12 cellular contexts compared by ENCODE assay signal in the genomic region with DNA sequence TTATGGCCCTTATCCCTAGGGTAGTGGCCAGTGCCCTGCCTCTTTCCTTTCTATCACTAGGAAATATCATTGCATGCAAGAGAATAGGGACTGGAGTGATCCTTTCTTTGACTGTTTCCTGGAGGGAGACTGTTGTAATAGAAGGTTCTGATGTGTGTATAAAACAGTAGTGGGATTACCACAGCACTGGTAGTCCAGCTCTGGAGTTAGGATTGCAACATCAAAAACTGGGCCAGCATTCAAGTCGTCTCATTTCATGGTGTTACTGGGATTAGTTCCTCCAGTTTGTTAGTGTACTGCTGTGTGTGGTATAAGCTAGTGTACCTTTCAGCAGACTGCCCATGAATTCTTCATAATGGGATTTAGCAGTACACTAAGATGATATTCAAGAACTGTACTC. TPM values are rescaled to one million over a fixed set of nuclear protein-coding genes. Genes with fewer than 3 reads are reported as not detected.
DNase-seq lines count a peak whose midpoint lies in the region; ATAC-seq, FAIRE-seq and TF ChIP-seq lines count a peak whose summit lies in the region.
"Had no signal": no experiment of that assay in that cellular context is flagged by ENCODE, and none has a peak within 500 bp of the region (broad histone marks: within the 10 kb centered on the region; RNA-seq: fewer than 3 reads in every experiment).

No MANE protein-coding gene starts in this region.

- no peak for FAIRE-seq in bronchial epithelial cell (lab: Jason Lieb, UNC)

- whole genome bisulfite sequencing in right lobe of liver (ENCODE audit: insufficient coverage, low coverage, low lambda C conversion rate, missing lambda C conversion rate): 10% methylated on average over 1 of the region's 1 CpG

- CTCF ChIA-PET in AG04450 (lab: Charles Lee): interaction anchor here (1.2 kb wide), 1 partner anchor 36 kb away, joined by 3 read pairs; no protein-coding TSS in a partner anchor
- CTCF ChIA-PET in activated CD8-positive, alpha-beta memory T cell treated with anti-CD3 and anti-CD28 coated beads, Interleukin-2, amount 10 ng/mL, durations not matched to agents 7 days and 5 days (lab: Charles Lee): no interaction called here

- no peaks in the 10 kb centered on the region for H3K27me3 ChIP-seq in AG04450 (ENCODE audit: control insufficient read depth, insufficient read depth, low read length)
- H3K27me3 ChIP-seq in bronchial epithelial cell (ENCODE audit: control insufficient read depth, insufficient read depth, low read length): no peaks in the 10 kb centered on the region
- H3K27me3 ChIP-seq in right lobe of liver: no peaks in the 10 kb centered on the region
- H3K27me3 ChIP-seq: BE2C had no signal

- no peaks in the 10 kb centered on the region for H3K9me3 Mint-ChIP-seq in natural killer cell
- H3K9me3 Mint-ChIP-seq in activated CD8-positive, alpha-beta memory T cell treated with anti-CD3 and anti-CD28 coated beads, Interleukin-2, amount 10 ng/mL, durations not matched to agents 7 days and 5 days (ENCODE audit: low read depth): no peaks in the 10 kb centered on the region
- H3K9me3 Mint-ChIP-seq: activated naive CD4-positive, alpha-beta T cell treated with anti-CD3 and anti-CD28 coated beads for 36 hours had no signal

- in situ Hi-C loops in GM13977 (cut with MboI; ENCODE audit: low pct_unique_long_range_greater_than_20kb, low sequenced_read_pairs, unreplicated experiment): no loop called here

- POLR2A ChIA-PET in AG04450 (lab: Yijun Ruan, JAX): interaction anchor here (0.6 kb wide), 1 partner anchor 972 kb away, joined by 9 read pairs; no protein-coding TSS in a partner anchor

- ATAC-seq in right lobe of liver (peak; percentile 95 to 98 (median 97)), natural killer cell (no peak)
- ATAC-seq in activated CD8-positive, alpha-beta memory T cell treated with anti-CD3 and anti-CD28 coated beads, Interleukin-2, amount 10 ng/mL, durations not matched to agents 7 days and 5 days: no peak

- H3K27me3 Mint-ChIP-seq in natural killer cell (ENCODE audit: low read depth in 2 of 2): no peaks in the 10 kb centered on the region
- no peaks in the 10 kb centered on the region for H3K27me3 Mint-ChIP-seq in activated CD8-positive, alpha-beta memory T cell treated with anti-CD3 and anti-CD28 coated beads, Interleukin-2, amount 10 ng/mL, durations not matched to agents 7 days and 5 days

- H3K9me3 ChIP-seq in AG04450 (ENCODE audit: control insufficient read depth, insufficient read depth, low read length): no peaks in the 10 kb centered on the region
- no peaks in the 10 kb centered on the region for H3K9me3 ChIP-seq in right lobe of liver
- H3K9me3 ChIP-seq: BE2C had no signal

- TF ChIP-seq CTCF in AG04450 (IDR thresholded peaks at IDR 0.05; ENCODE audit: low read depth, low read length): no peak
- TF ChIP-seq CTCF in bronchial epithelial cell (IDR thresholded peaks at IDR 0.05; ENCODE audit: insufficient read depth, low read length, severe bottlenecking): no peak
- TF ChIP-seq CTCF in right lobe of liver (IDR thresholded peaks at IDR 0.05): no peak
- no peak for TF ChIP-seq CTCF in natural killer cell (IDR thresholded peaks at IDR 0.05)
- no peak for TF ChIP-seq CTCF in GM13977 (IDR thresholded peaks at IDR 0.05; ENCODE audit: extremely low read depth, insufficient read depth, missing control alignments)

- peak; percentile 41 for DNase-seq in AG04450 (ENCODE audit: low read depth, low spot score)
- DNase-seq in LHCN-M2 (ENCODE audit: low read depth): peak; percentile 41
- peak; percentile 16 for DNase-seq in bronchial epithelial cell (ENCODE audit: low read depth)
- DNase-seq in right lobe of liver: peak in 2 of 3 donors; percentile 57 to 86
- no peak for DNase-seq in activated CD8-positive, alpha-beta memory T cell treated with anti-CD3 and anti-CD28 coated beads, Interleukin-2, amount 50 U/mL, for 4 hours
- DNase-seq in natural killer cell: no peak
- no peak for DNase-seq in activated CD8-positive, alpha-beta memory T cell treated with anti-CD3 and anti-CD28 coated beads, Interleukin-2, amount 10 ng/mL, durations not matched to agents 7 days and 5 days
- DNase-seq in GM13977 (ENCODE audit: low spot score): no peak
- DNase-seq: activated CD4-positive, alpha-beta T cell treated with anti-CD3 and anti-CD28 coated beads for 48 hours; activated naive CD4-positive, alpha-beta T cell treated with anti-CD3 and anti-CD28 coated beads for 36 hours; BE2C; NCI-H69 had no signal

- no peak overlapping the region for H3K27ac ChIP-seq in AG04450 (ENCODE audit: low read depth, low read length)
- peak overlapping the region; percentile 50 to 75 (median 75) for H3K27ac ChIP-seq in right lobe of liver

- H3K4me1 ChIP-seq in right lobe of liver: peaks cover 0 to 21% (median 3%) of the 10 kb centered on the region in 4 donors
- H3K4me1 ChIP-seq: BE2C had no signal

- H3K36me3 ChIP-seq in bronchial epithelial cell (ENCODE audit: control insufficient read depth, insufficient read depth, low read length) (no peaks in the 10 kb centered on the region), right lobe of liver (no peaks in the 10 kb centered on the region)

- H3K4me3 Mint-ChIP-seq in natural killer cell: no peak overlapping the region
- H3K4me3 Mint-ChIP-seq in activated CD8-positive, alpha-beta memory T cell treated with anti-CD3 and anti-CD28 coated beads, Interleukin-2, amount 10 ng/mL, durations not matched to agents 7 days and 5 days: no peak overlapping the region
- H3K4me3 Mint-ChIP-seq: activated naive CD4-positive, alpha-beta T cell treated with anti-CD3 and anti-CD28 coated beads for 36 hours had no signal

- H3K4me1 Mint-ChIP-seq in natural killer cell: peaks cover 0 to 21% of the 10 kb centered on the region in 2 donors
- no peaks in the 10 kb centered on the region for H3K4me1 Mint-ChIP-seq in activated CD8-positive, alpha-beta memory T cell treated with anti-CD3 and anti-CD28 coated beads, Interleukin-2, amount 10 ng/mL, durations not matched to agents 7 days and 5 days

- H3K36me3 Mint-ChIP-seq in natural killer cell: no peaks in the 10 kb centered on the region
- H3K36me3 Mint-ChIP-seq in activated CD8-positive, alpha-beta memory T cell treated with anti-CD3 and anti-CD28 coated beads, Interleukin-2, amount 10 ng/mL, durations not matched to agents 7 days and 5 days: peaks cover 2% of the 10 kb centered on the region

- no peak overlapping the region for H3K27ac Mint-ChIP-seq in natural killer cell
- no peak overlapping the region for H3K27ac Mint-ChIP-seq in activated CD8-positive, alpha-beta memory T cell treated with anti-CD3 and anti-CD28 coated beads, Interleukin-2, amount 10 ng/mL, durations not matched to agents 7 days and 5 days
- H3K27ac Mint-ChIP-seq: activated naive CD4-positive, alpha-beta T cell treated with anti-CD3 and anti-CD28 coated beads for 36 hours had no signal

- TF ChIP-seq POLR2A in right lobe of liver (IDR thresholded peaks at IDR 0.05): no peak

- intact Hi-C loops in right lobe of liver (cut with DNase I) (no loop called here), natural killer cell (cut with micrococcal nuclease) (no loop called here)

- H3K4me3 ChIP-seq in AG04450 (ENCODE audit: low read depth, low read length) (no peak overlapping the region), bronchial epithelial cell (ENCODE audit: low read depth, low read length) (no peak overlapping the region), right lobe of liver (no peak overlapping the region)

RNA-seq across cellular contexts. Expression of a gene that starts 45.8 kb away (rescaled TPM):
- 0.88 and 1.1 TPM in 2 replicates for polyA plus RNA-seq in AG04450 (2011; rRNA removed)
- 11.7 and 14.4 TPM in 2 replicates for polyA minus RNA-seq in AG04450 (2011; rRNA and poly(A)+ RNA removed)
- total RNA-seq in LHCN-M2 (2014; rRNA removed) (0.71 and 1.4 TPM in 2 replicates), bronchial epithelial cell (1.8 TPM in 2 replicates), right lobe of liver (1 to 10 TPM; 5.7 to 8.1 (median 7.0) TPM), natural killer cell (1 to 10 TPM; 5.4 to 6.1 (median 5.5) TPM)
- 0.56 TPM for polyA plus RNA-seq in LHCN-M2 (2012)
- total RNA-seq in activated CD8-positive, alpha-beta memory T cell treated with anti-CD3 and anti-CD28 coated beads, Interleukin-2, amount 10 ng/mL, durations not matched to agents 7 days and 5 days: 10 to 100 TPM in 1 of 2 experiments, 1 to 10 TPM in 1; 7.1 to 11.6 TPM

Comparison
In these comparisons a context has a peak if more than half of its experiments do, and no peak if none do; other contexts are left out.
1. DNase-seq: peak in AG04450 (single experiment), LHCN-M2 (single experiment), bronchial epithelial cell (single experiment) and right lobe of liver (2 of 3); none in activated CD8-positive, alpha-beta memory T cell treated with anti-CD3 and anti-CD28 coated beads, Interleukin-2, amount 50 U/mL, for 4 hours (single experiment), natural killer cell (single experiment), activated CD8-positive, alpha-beta memory T cell treated with anti-CD3 and anti-CD28 coated beads, Interleukin-2, amount 10 ng/mL, durations not matched to agents 7 days and 5 days (single experiment) and GM13977 (single experiment).
2. ATAC-seq: peak in right lobe of liver (4 of 4); none in natural killer cell (0 of 3) and activated CD8-positive, alpha-beta memory T cell treated with anti-CD3 and anti-CD28 coated beads, Interleukin-2, amount 10 ng/mL, durations not matched to agents 7 days and 5 days (single experiment).